Comparison of ENCODE assay signal across 9 cellular contexts in genomic region chr19:11379857-11380350, GRCh38. TPM values are rescaled to one million over a fixed set of nuclear protein-coding genes. Genes with fewer than 3 reads are reported as not detected.
DNase-seq lines count a peak whose midpoint lies in the region; TF ChIP-seq lines count a peak whose summit lies in the region.
"Had no signal": no experiment of that assay in that cellular context is flagged by ENCODE, and none has a peak within 500 bp of the region (broad histone marks: within the 10 kb centered on the region; RNA-seq: fewer than 3 reads in every experiment).

No MANE protein-coding gene starts in this region.

- H3K27ac ChIP-seq in VCaP (peak overlapping the region; percentile 86), transverse colon (peak overlapping the region; percentile 84 to 89 (median 86))

- H3K4me1 Mint-ChIP-seq in activated naive CD4-positive, alpha-beta T cell treated with anti-CD3 and anti-CD28 coated beads for 36 hours (ENCODE audit: low read depth), result peaks cover 56% of the 10 kb centered on the region

- H3K27me3 ChIP-seq in iPS-15b (ENCODE audit: control insufficient read depth, insufficient read depth, low read length), result no peaks in the 10 kb centered on the region
- peaks cover 18% of the 10 kb centered on the region for H3K27me3 ChIP-seq in transverse colon

- TF ChIP-seq CTCF in VCaP (conservative IDR thresholded peaks at IDR 0.05) (no peak), transverse colon (IDR thresholded peaks at IDR 0.05) (no peak)

- intact Hi-C loops in activated naive CD4-positive, alpha-beta T cell treated with anti-CD3 and anti-CD28 coated beads for 36 hours (cut with micrococcal nuclease), result loop anchor here (2.0 to 10.0 kb wide), 2 partner anchors 207 to 725 kb away; partner anchors contain the start of gene ILF3
- intact Hi-C loops in transverse colon (cut with DNase I; ENCODE audit: low total_unique reads), result no loop called here

- CTCF ChIA-PET in activated naive CD4-positive, alpha-beta T cell treated with anti-CD3 and anti-CD28 coated beads for 36 hours (lab: Charles Lee), result interaction anchor here (0.7 to 2.1 kb wide), 2 partner anchors 44 to 90 kb away, joined by 3 to 5 read pairs; no protein-coding TSS in a partner anchor

- no peaks in the 10 kb centered on the region for H3K9me3 Mint-ChIP-seq in activated naive CD4-positive, alpha-beta T cell treated with anti-CD3 and anti-CD28 coated beads for 36 hours

- in situ Hi-C loops in transverse colon (cut with MboI; ENCODE audit: low pct_ligation_motif_present in 1 of 4, low pct_unique_long_range_greater_than_20kb in 1 of 4, low sequenced_read_pairs in 3 of 4) (loop anchor here in 2 of 4 donors (10.0 to 25.0 kb wide), 2 partner anchors 55 to 107 kb away; partner anchors contain the start of genes ELAVL3 (in 1 of the 2), ODAD3 (in 1 of the 2) and PRKCSH (in 1 of the 2)), KBM-7 (cut with MboI; ENCODE audit: low pct_unique_long_range_greater_than_20kb, low sequenced_read_pairs) (no loop called here)

- H3K36me3 ChIP-seq in iPS-15b (ENCODE audit: control insufficient read depth, insufficient read depth, low read length) (peaks cover 4% of the 10 kb centered on the region), transverse colon (no peaks in the 10 kb centered on the region)

- H3K36me3 Mint-ChIP-seq in activated naive CD4-positive, alpha-beta T cell treated with anti-CD3 and anti-CD28 coated beads for 36 hours (ENCODE audit: low read depth), result peaks cover 11% of the 10 kb centered on the region

- H3K4me1 ChIP-seq in iPS-15b (ENCODE audit: control insufficient read depth, insufficient read depth, low read length) (peaks cover 2% of the 10 kb centered on the region), transverse colon (peaks cover 34 to 72% (median 59%) of the 10 kb centered on the region in 4 donors)

- H3K9ac ChIP-seq in iPS-15b (ENCODE audit: low read depth, low read length), result no peak overlapping the region

- TF ChIP-seq EP300 in transverse colon (IDR thresholded peaks at IDR 0.05; ENCODE audit: low read depth), result no peak

- H3K4me3 Mint-ChIP-seq in activated naive CD4-positive, alpha-beta T cell treated with anti-CD3 and anti-CD28 coated beads for 36 hours, result peak overlapping the region; percentile 85

- TF ChIP-seq POLR2A in transverse colon (IDR thresholded peaks at IDR 0.05), result no peak

- H3K4me3 ChIP-seq in iPS-15b (ENCODE audit: low read depth, low read length) (peak overlapping the region; percentile 94), transverse colon (no peak overlapping the region)

- WGBS in transverse colon (ENCODE audit: low coverage in 1 of 2), 2 donors, result 87 to 92% methylated on average over 5 to 7 of the region's 7 CpGs

- H3K9me3 ChIP-seq in iPS-15b (ENCODE audit: control insufficient read depth, insufficient read depth, low read length), result no peaks in the 10 kb centered on the region
- H3K9me3 ChIP-seq in transverse colon, result no peaks in the 10 kb centered on the region

- DNase-seq in activated naive CD4-positive, alpha-beta T cell treated with anti-CD3 and anti-CD28 coated beads for 36 hours, result no peak
- no peak for DNase-seq in activated naive CD4-positive, alpha-beta T cell treated with Interleukin-2 at 50 U/mL for 16 hours
- DNase-seq in transverse colon, result no peak
- DNase-seq in hepatic stellate cell (ENCODE audit: low spot score), result no peak
- DNase-seq in KBM-7, result no peak
- DNase-seq in GM19238 (ENCODE audit: insufficient read length, low spot score), result no peak
- DNase-seq: NCI-H2081 treated with DMSO at 0.1 percent for 48 hours had no signal

- peak overlapping the region; percentile 92 for H3K27ac Mint-ChIP-seq in activated naive CD4-positive, alpha-beta T cell treated with anti-CD3 and anti-CD28 coated beads for 36 hours

- H3K27me3 Mint-ChIP-seq in activated naive CD4-positive, alpha-beta T cell treated with anti-CD3 and anti-CD28 coated beads for 36 hours (ENCODE audit: low read depth), result peaks cover 8% of the 10 kb centered on the region

RNA-seq across cellular contexts. Expression of gene EPOR, which starts 4.2 kb away (rescaled TPM):
- total RNA-seq in activated naive CD4-positive, alpha-beta T cell treated with anti-CD3 and anti-CD28 coated beads for 36 hours, result 1 to 10 TPM; 3.9 to 4.3 TPM
- total RNA-seq in transverse colon, result 10 to 100 TPM in 1 of 4 donors, 1 to 10 TPM in 3; 2.3 to 24.3 (median 6.4) TPM

RNA-seq across cellular contexts. Expression of gene SWSAP1, which starts 5.4 kb away (rescaled TPM):
- 1 to 10 TPM; 1.1 to 2.1 TPM for total RNA-seq in activated naive CD4-positive, alpha-beta T cell treated with anti-CD3 and anti-CD28 coated beads for 36 hours
- 10 to 100 TPM in 1 of 4 donors, 1 to 10 TPM in 3; 2.1 to 11.1 (median 2.6) TPM for total RNA-seq in transverse colon

RNA-seq across cellular contexts. Expression of gene PLPPR2, which starts 24.7 kb away (rescaled TPM):
- total RNA-seq in activated naive CD4-positive, alpha-beta T cell treated with anti-CD3 and anti-CD28 coated beads for 36 hours, result 1 to 10 TPM; 2.6 to 2.8 TPM
- total RNA-seq in transverse colon, result 10 to 100 TPM in 2 of 4 donors, 1 to 10 TPM in 2; 6.3 to 51.7 (median 11.5) TPM

RNA-seq across cellular contexts. Expression of gene CCDC159, which starts 33.6 kb away (rescaled TPM):
- total RNA-seq in activated naive CD4-positive, alpha-beta T cell treated with anti-CD3 and anti-CD28 coated beads for 36 hours, result 10 to 100 TPM; 15.2 to 16.5 TPM
- 1,000 to 10,000 TPM in 1 of 4 donors, 10 to 100 TPM in 3; 13.8 to 1,153 (median 26.1) TPM for total RNA-seq in transverse colon

RNA-seq across cellular contexts. Expression of gene TMEM205, which starts 33.8 kb away (rescaled TPM):
- total RNA-seq in activated naive CD4-positive, alpha-beta T cell treated with anti-CD3 and anti-CD28 coated beads for 36 hours, result 10 to 100 TPM; 21.4 to 24.2 TPM
- 100 to 1,000 TPM in 2 of 4 donors, 10 to 100 TPM in 2; 18.7 to 163 (median 88.4) TPM for total RNA-seq in transverse colon
